ENCODE assay signal across 14 cellular contexts in genomic region chr20:61805365-61805764, GRCh38.
DNase-seq lines count a peak whose midpoint lies in the region; ATAC-seq and TF ChIP-seq lines count a peak whose summit lies in the region.
"Had no signal": no experiment of that assay in that cellular context is flagged by ENCODE, and none has a peak within 500 bp of the region (broad histone marks: within the 10 kb centered on the region; RNA-seq: fewer than 3 reads in every experiment).

No MANE protein-coding gene starts in this region.

- peaks cover 63% of the 10 kb centered on the region for H3K27me3 ChIP-seq in BLaER1
- H3K27me3 ChIP-seq in RWPE2 (ENCODE audit: insufficient read depth, poor library complexity, severe bottlenecking): no peaks in the 10 kb centered on the region
- H3K27me3 ChIP-seq in lower lobe of right lung (ENCODE audit: low read depth): peaks cover 31% of the 10 kb centered on the region
- H3K27me3 ChIP-seq in spleen (replicated peaks in 1 of 7): peaks cover 0 to 50% (median 0%) of the 10 kb centered on the region in 7 donors

- TF ChIP-seq POLR2A in spleen (IDR thresholded peaks at IDR 0.05): no peak

- peaks cover 59% of the 10 kb centered on the region for H4K20me1 ChIP-seq in BLaER1

- WGBS in spleen, 5 donors: 63 to 88% (median 85%) methylated on average over 10 to 12 of the region's 12 CpGs

- ATAC-seq in RWPE2 (ENCODE audit: low read depth) (no peak), lower lobe of right lung (no peak), GM21360 (IDR thresholded peaks at IDR 0.05; ENCODE audit: unreplicated experiment) (no peak)
- ATAC-seq: CD8-positive, alpha-beta T cell; HCT116 had no signal

- H3K4me3 ChIP-seq in BLaER1 (no peak overlapping the region), RWPE2 (ENCODE audit: severe bottlenecking) (no peak overlapping the region), lower lobe of right lung (no peak overlapping the region), spleen (no peak overlapping the region)
- H3K4me3 ChIP-seq: GM23248 had no signal

- intact Hi-C loops in lower lobe of right lung (cut with DNase I): no loop called here
- intact Hi-C loops in spleen (cut with DNase I; ENCODE audit: low total_unique reads): no loop called here

- peaks cover 78% of the 10 kb centered on the region for H3K4me1 ChIP-seq in BLaER1
- H3K4me1 ChIP-seq in RWPE2 (ENCODE audit: insufficient read depth, poor library complexity, severe bottlenecking): no peaks in the 10 kb centered on the region
- no peaks in the 10 kb centered on the region for H3K4me1 ChIP-seq in lower lobe of right lung
- peaks cover 0 to 9% (median 0%) of the 10 kb centered on the region in 6 donors for H3K4me1 ChIP-seq in spleen

- H3K36me3 ChIP-seq in BLaER1: no peaks in the 10 kb centered on the region
- H3K36me3 ChIP-seq in RWPE2 (ENCODE audit: low read depth): no peaks in the 10 kb centered on the region
- H3K36me3 ChIP-seq in lower lobe of right lung: no peaks in the 10 kb centered on the region
- H3K36me3 ChIP-seq in spleen: no peaks in the 10 kb centered on the region

- no peak overlapping the region for H3K9ac ChIP-seq in BLaER1
- H3K9ac ChIP-seq: GM23248 had no signal

- DNase-seq in RWPE2 (ENCODE audit: low spot score) (peak; percentile 78), lower lobe of right lung (peak; percentile 37), spleen (peak; percentile 31), SW480 (ENCODE audit: low spot score) (no peak)
- no peak for DNase-seq in stimulated activated CD4-positive, alpha-beta T cell treated with anti-CD3 and anti-CD28 coated beads, Interleukin-1b, Interleukin-23, amount 100 ng/mL, for 48 hours
- DNase-seq: CD8-positive, alpha-beta T cell; COR-L47; DMS53; GF-D8 had no signal

- TF ChIP-seq CTCF in RWPE2 (IDR thresholded peaks at IDR 0.05; ENCODE audit: poor library complexity, severe bottlenecking) (no peak), lower lobe of right lung (IDR thresholded peaks at IDR 0.05) (no peak), spleen (IDR thresholded peaks at IDR 0.05 in 8 of 11, conservative IDR thresholded peaks at IDR 0.05 in 3 of 11) (no peak)

- H3K4me2 ChIP-seq in BLaER1: peak overlapping the region; percentile 86

- no peaks in the 10 kb centered on the region for H3K9me3 ChIP-seq in BLaER1
- no peaks in the 10 kb centered on the region for H3K9me3 ChIP-seq in RWPE2 (ENCODE audit: severe bottlenecking)
- H3K9me3 ChIP-seq in lower lobe of right lung: no peaks in the 10 kb centered on the region
- no peaks in the 10 kb centered on the region for H3K9me3 ChIP-seq in spleen

- H3K27ac ChIP-seq in BLaER1: no peak overlapping the region
- no peak overlapping the region for H3K27ac ChIP-seq in RWPE2 (ENCODE audit: poor library complexity, severe bottlenecking)
- H3K27ac ChIP-seq in lower lobe of right lung: no peak overlapping the region
- no peak overlapping the region for H3K27ac ChIP-seq in spleen
- H3K27ac ChIP-seq: GM23248, HL-60 had no signal

Comparison
In these comparisons a context has a peak if more than half of its experiments do, and no peak if none do; other contexts are left out.
1. DNase-seq: peak in RWPE2 (single experiment), lower lobe of right lung (single experiment) and spleen (single experiment); none in SW480 (single experiment) and stimulated activated CD4-positive, alpha-beta T cell treated with anti-CD3 and anti-CD28 coated beads, Interleukin-1b, Interleukin-23, amount 100 ng/mL, for 48 hours (single experiment).